In the genomic region with DNA sequence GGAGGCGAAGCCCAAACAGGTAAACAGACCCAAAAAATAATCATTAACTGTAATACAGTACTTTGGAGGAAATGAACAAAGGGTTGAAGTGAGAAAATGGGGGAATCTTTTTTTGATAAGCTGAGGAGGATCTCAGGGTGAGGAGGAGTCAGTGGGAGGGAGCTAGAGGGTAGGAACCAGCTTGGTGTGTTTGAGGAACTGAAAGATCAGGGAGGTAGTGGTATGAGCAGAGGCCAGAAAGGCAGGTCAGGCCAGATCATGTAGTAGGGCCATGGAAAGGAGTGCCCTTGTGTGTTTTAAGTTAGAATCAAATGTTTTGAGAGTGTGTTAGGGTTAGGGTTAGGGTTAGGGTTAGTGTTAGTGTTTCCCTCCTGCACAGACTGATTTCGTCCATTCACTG, we compare ENCODE assay signal across 11 cellular contexts. TPM values are rescaled to one million over a fixed set of nuclear protein-coding genes. Genes with fewer than 3 reads are reported as not detected.
DNase-seq lines count a peak whose midpoint lies in the region; ATAC-seq and TF ChIP-seq lines count a peak whose summit lies in the region.
"Had no signal": no experiment of that assay in that cellular context is flagged by ENCODE, and none has a peak within 500 bp of the region (broad histone marks: within the 10 kb centered on the region; RNA-seq: fewer than 3 reads in every experiment).

No MANE protein-coding gene starts in this region.

- no peaks in the 10 kb centered on the region for H3K36me3 ChIP-seq in BLaER1
- H3K36me3 ChIP-seq in right atrium auricular region = no peaks in the 10 kb centered on the region

- TF ChIP-seq CTCF in right atrium auricular region (IDR thresholded peaks at IDR 0.05) = no peak

- H3K4me3 ChIP-seq in BLaER1 (no peak overlapping the region), right atrium auricular region (no peak overlapping the region)

- H3K9me3 ChIP-seq in BLaER1 (0 out of 2 replicates have a peak, but pooled peaks cover 4% of the 10 kb centered on the region), right atrium auricular region (no peaks in the 10 kb centered on the region)

- peaks cover 40% of the 10 kb centered on the region for H3K4me1 ChIP-seq in BLaER1
- no peaks in the 10 kb centered on the region for H3K4me1 ChIP-seq in right atrium auricular region

- H3K27ac ChIP-seq in BLaER1 (no peak overlapping the region), right atrium auricular region (no peak overlapping the region)

- H4K20me1 ChIP-seq in BLaER1 = no peaks in the 10 kb centered on the region

- DNase-seq in GM19238 (ENCODE audit: insufficient read length, low spot score) (peak; percentile 49), right atrium auricular region (ENCODE audit: low spot score) (no peak), SW 1271 (lab: John Stamatoyannopoulos, UW) (no peak), T-helper 1 cell (no peak)
- no peak for DNase-seq in central memory CD4-positive, alpha-beta T cell
- DNase-seq: caudate nucleus; stimulated activated CD4-positive, alpha-beta T cell treated with anti-CD3 and anti-CD28 coated beads, Interleukin-2, amount 100 ng/mL, for 24 hours had no signal

- peak overlapping the region; percentile 23 for H3K4me2 ChIP-seq in BLaER1

- no peaks in the 10 kb centered on the region for H3K27me3 ChIP-seq in BLaER1
- H3K27me3 ChIP-seq in right atrium auricular region = no peaks in the 10 kb centered on the region

- no peak overlapping the region for H3K9ac ChIP-seq in BLaER1

- ATAC-seq in HG02623 (IDR thresholded peaks at IDR 0.05; ENCODE audit: unreplicated experiment) (peak; percentile 86), HG03442 (IDR thresholded peaks at IDR 0.05; ENCODE audit: unreplicated experiment) (peak; percentile 95)

RNA-seq across cellular contexts. Expression of a gene that starts 48.8 kb away (rescaled TPM):
- total RNA-seq in right atrium auricular region = 1 to 10 TPM; 4.6 to 5.7 TPM
- total RNA-seq: activated T-helper 1 cell treated with anti-CD3 and anti-CD28 coated beads, Interleukin-12 subunit alpha, Interleukin-12 subunit beta, Interleukin-2, Interleukin-4 antibody, amounts not matched to agents 30 ng/mL and 10 ng/mL and 1 ng/mL, durations not matched to agents 14 hours and 24 hours and 36 hours had no signal
